1 cellular context compared by ENCODE assay signal in genomic region chrX:99469439-99469838, GRCh38.
TF ChIP-seq lines count a peak whose summit lies in the region.

No MANE protein-coding gene starts in this region.

TF ChIP-seq in WTC11, 78 proteins besides CTCF, POLR2A, EP300 and RAD21 (continued from another document):
- TF ChIP-seq ZNF512 (CRISPR knock-in tag; IDR thresholded peaks at IDR 0.05; ENCODE audit: borderline replicate concordance) = no peak
TF ChIP-seq in WTC11: peak in this region for 0.
